Comparison of ENCODE assay signal across 21 cellular contexts in genomic region chr1:95496307-95496706, GRCh38.
"Had no signal": no experiment of that assay in that cellular context is flagged by ENCODE, and none has a peak within 500 bp of the region (broad histone marks: within the 10 kb centered on the region; RNA-seq: fewer than 3 reads in every experiment).

No MANE protein-coding gene starts in this region.

- H3K9ac ChIP-seq: KMS-11 had no signal

- FAIRE-seq: K562, RCC 7860 had no signal

- H3K9me3 ChIP-seq: SJCRH30 had no signal

- ATAC-seq: K562, SK-N-SH treated with all-trans-retinoic acid at 6 μM for 48 hours had no signal

- H3K4me3 ChIP-seq: K562, SJCRH30 had no signal

- DNase-seq: Kasumi-1, NCI-H1092 treated with DMSO at 0.1 percent for 48 hours, NCI-H1436, NCI-H187, NCI-H2029, NCI-H2081 treated with DMSO at 0.1 percent for 48 hours, NCI-H2171, NCI-H226, NCI-H446, NCI-H510A, NCI-H524 treated with DMSO at 0.1 percent for 48 hours, NCI-H69, NCI-H774, RPMI8226, SHP77, SJCRH30 had no signal

- H3K36me3 ChIP-seq: SJCRH30 had no signal

- H3K4me3 Mint-ChIP-seq: IgD-negative memory B cell had no signal

- H3K27me3 ChIP-seq: SJCRH30 had no signal

- H3K27ac ChIP-seq: KMS-11 had no signal

- H3K4me2 ChIP-seq: KMS-11 had no signal

- H3K27me3 Mint-ChIP-seq: IgD-negative memory B cell had no signal

- H3K27ac Mint-ChIP-seq: IgD-negative memory B cell had no signal

- H3K36me3 Mint-ChIP-seq: IgD-negative memory B cell had no signal
